Comparison of ENCODE assay signal across 10 cellular contexts in genomic region chr1:16156848-16157495, GRCh38. TPM values are rescaled to one million over a fixed set of nuclear protein-coding genes. Genes with fewer than 3 reads are reported as not detected.
DNase-seq lines count a peak whose midpoint lies in the region; ATAC-seq and TF ChIP-seq lines count a peak whose summit lies in the region.
"Had no signal": no experiment of that assay in that cellular context is flagged by ENCODE, and none has a peak within 500 bp of the region (broad histone marks: within the 10 kb centered on the region; RNA-seq: fewer than 3 reads in every experiment).

No MANE protein-coding gene starts in this region.

- H3K4me3 ChIP-seq in GM23338 = peak overlapping the region; percentile 92; the same call in 1 of the 2 replicates
- H3K4me3 ChIP-seq in spleen = no peak overlapping the region

- no peak overlapping the region for H2AFZ ChIP-seq in GM23338

- H3K36me3 ChIP-seq in GM23338 (ENCODE audit: insufficient read depth) (no peaks in the 10 kb centered on the region), spleen (no peaks in the 10 kb centered on the region)

- peak overlapping the region; percentile 90; the same call in 2 of the 3 replicates for H3K4me3 Mint-ChIP-seq in GM23338

- no peaks in the 10 kb centered on the region for H3K36me3 Mint-ChIP-seq in GM23338 (ENCODE audit: low read depth)

- TF ChIP-seq POLR2A in spleen (IDR thresholded peaks at IDR 0.05) = no peak

- H3K27me3 ChIP-seq in GM23338 (ENCODE audit: insufficient read depth) (peaks cover 20% of the 10 kb centered on the region), spleen (replicated peaks in 1 of 7) (peaks cover 0 to 44% (median 13%) of the 10 kb centered on the region in 7 donors)

- no peak for DNase-seq in GM23338 (ENCODE audit: low spot score)
- peak; percentile 82 for DNase-seq in amniotic epithelial cell (ENCODE audit: low read depth)
- DNase-seq in islet precursor cell = peak; percentile 87
- no peak for DNase-seq in spleen
- no peak for DNase-seq in D341Med (ENCODE audit: low spot score)
- no peak for DNase-seq in cerebellum (ENCODE audit: low spot score)
- DNase-seq in ecto neural progenitor cell (ENCODE audit: low spot score) = no peak
- no peak for DNase-seq in NCI-H446 treated with DMSO at 0.1 percent for 48 hours (lab: John Stamatoyannopoulos, UW)
- DNase-seq: activated T-cell treated with anti-CD3 and anti-CD28 coated beads for 4 hours, NCI-H1092 treated with DMSO at 0.1 percent for 48 hours had no signal

- peaks cover 11% of the 10 kb centered on the region for H4K20me1 ChIP-seq in GM23338 (replicated peaks; ENCODE audit: insufficient read depth)

- H3F3A ChIP-seq in GM23338 (replicated peaks; ENCODE audit: low read depth) = peaks cover 3% of the 10 kb centered on the region; the same call in 1 of the 2 replicates

- 60 to 77% (median 67%) methylated on average over 13 of the region's 13 CpGs for WGBS in spleen, 5 donors

- H3K9me2 ChIP-seq in GM23338 (ENCODE audit: insufficient read depth) = no peaks in the 10 kb centered on the region

- TF ChIP-seq CTCF in GM23338 (conservative IDR thresholded peaks at IDR 0.05; ENCODE audit: low read depth in 2 of 2) = no peak
- TF ChIP-seq CTCF in spleen (IDR thresholded peaks at IDR 0.05 in 8 of 11, conservative IDR thresholded peaks at IDR 0.05 in 3 of 11) = no peak

- no peaks in the 10 kb centered on the region for H3K9me3 Mint-ChIP-seq in GM23338

- no peak for ATAC-seq in GM23338

- peak overlapping the region; percentile 98 for H3K4me2 ChIP-seq in GM23338

- intact Hi-C loops in spleen (cut with DNase I; ENCODE audit: low total_unique reads) = no loop called here

- H3K4me1 Mint-ChIP-seq in GM23338 = peaks cover 40% of the 10 kb centered on the region

- H3K9me3 ChIP-seq in spleen = no peaks in the 10 kb centered on the region

- peaks cover 35% of the 10 kb centered on the region for H3K79me2 ChIP-seq in GM23338 (replicated peaks; ENCODE audit: insufficient read depth)

- H3K27ac Mint-ChIP-seq in GM23338 = no peak overlapping the region

- peaks cover 24% of the 10 kb centered on the region for H3K27me3 Mint-ChIP-seq in GM23338 (ENCODE audit: insufficient read depth, low read depth, poor library complexity)

- H3K4me1 ChIP-seq in GM23338 (ENCODE audit: insufficient read depth) = peaks cover 42% of the 10 kb centered on the region
- H3K4me1 ChIP-seq in spleen = peaks cover 26 to 70% (median 54%) of the 10 kb centered on the region in 6 donors

- no peak overlapping the region for H3K27ac ChIP-seq in GM23338 (ENCODE audit: low read depth)
- H3K27ac ChIP-seq in spleen = peak overlapping the region in 7 of 8 donors; percentile 77 to 91 (median 87)

TF ChIP-seq in GM23338, 12 proteins besides CTCF, POLR2A, EP300 and RAD21 (continues in another document):
- no peak for TF ChIP-seq POLR2AphosphoS5 (IDR thresholded peaks at IDR 0.05; ENCODE audit: low read depth)
- TF ChIP-seq ZNF462 (CRISPR knock-in tag; IDR thresholded peaks at IDR 0.05) = no peak
- no peak for TF ChIP-seq REST (IDR thresholded peaks at IDR 0.05; ENCODE audit: unreplicated experiment)
- no peak for TF ChIP-seq NANOG (IDR thresholded peaks at IDR 0.05; ENCODE audit: borderline replicate concordance)
- no peak for TF ChIP-seq JUNB (IDR thresholded peaks at IDR 0.05; ENCODE audit: unreplicated experiment)
- TF ChIP-seq STAT1 (IDR thresholded peaks at IDR 0.05; ENCODE audit: unreplicated experiment) = no peak
- TF ChIP-seq ZNF114 (CRISPR knock-in tag; IDR thresholded peaks at IDR 0.05) = no peak
- TF ChIP-seq CREB1 (CRISPR knock-in tag; IDR thresholded peaks at IDR 0.05; ENCODE audit: low read depth) = no peak

RNA-seq across cellular contexts. Expression of gene EPHA2, which starts 1.1 kb away (rescaled TPM):
- 35.0 and 51.2 TPM in 2 replicates for total RNA-seq in GM23338 (2014; rRNA removed; shearing (Covaris generic))
- polyA plus RNA-seq in GM23338 (2016; fragmentation: Nextera tagmentation; extraction: Ambion mirVana) = 7.5 and 8.5 TPM in 2 replicates
- total RNA-seq in spleen = 10 to 100 TPM; 10.6 to 35.7 (median 17.1) TPM
- polyA plus RNA-seq in spleen = 1 to 10 TPM; 2.0 to 7.4 (median 2.6) TPM
- total RNA-seq in cerebellum = 2.3 TPM

RNA-seq across cellular contexts. Expression of gene ARHGEF19, which starts 55.5 kb away (rescaled TPM):
- 37.5 and 46.4 TPM in 2 replicates for total RNA-seq in GM23338 (2014; rRNA removed; shearing (Covaris generic))
- polyA plus RNA-seq in GM23338 (2016; fragmentation: Nextera tagmentation; extraction: Ambion mirVana) (19.5 and 22.5 TPM in 2 replicates), spleen (1 to 10 TPM; 4.8 to 7.7 (median 6.4) TPM)
- total RNA-seq in spleen (10 to 100 TPM in 1 of 7 donors, 1 to 10 TPM in 6; 3.5 to 12.9 (median 8.0) TPM), cerebellum (0.64 TPM)

Comparison
In these comparisons a context has a peak if more than half of its experiments do, and no peak if none do; other contexts are left out.
1. DNase-seq: peak in amniotic epithelial cell (single experiment) and islet precursor cell (single experiment); none in GM23338 (single experiment), spleen (single experiment), D341Med (single experiment), cerebellum (single experiment), ecto neural progenitor cell (single experiment) and NCI-H446 treated with DMSO at 0.1 percent for 48 hours (single experiment).